Comparison of ENCODE assay signal across 8 cellular contexts in the genomic region with DNA sequence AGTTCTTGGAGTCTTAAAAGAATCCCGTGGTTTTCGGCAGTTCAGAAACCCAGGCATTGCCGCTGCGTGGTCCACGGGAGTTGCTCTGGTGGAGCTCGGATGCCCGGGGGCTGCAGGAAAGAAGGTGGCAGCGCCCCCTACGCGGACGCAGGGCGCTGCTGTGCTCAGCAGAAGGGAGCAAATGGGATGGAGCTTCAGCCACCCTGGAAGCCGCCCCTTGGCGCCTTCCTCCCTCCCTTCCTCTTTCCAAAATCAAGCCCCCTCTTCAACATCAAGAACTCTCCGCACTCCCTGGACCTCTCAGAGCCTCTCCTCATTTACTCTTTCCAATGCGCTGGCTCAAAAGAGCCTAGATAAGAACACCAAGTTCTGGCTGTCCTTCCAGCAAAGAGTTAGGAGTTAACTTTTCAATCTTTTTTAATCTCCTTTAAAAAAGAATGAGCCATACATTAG. TPM values are rescaled to one million over a fixed set of nuclear protein-coding genes. Genes with fewer than 3 reads are reported as not detected.
A peak's percentile ranks its signal among the peaks of the same experiment; 100 is the strongest.
DNase-seq lines count a peak whose midpoint lies in the region; ATAC-seq, FAIRE-seq and TF ChIP-seq lines count a peak whose summit lies in the region.

No MANE protein-coding gene starts in this region.

- no peaks in the 10 kb centered on the region for H3K36me3 ChIP-seq in BLaER1 treated with 17β-estradiol and CSF1 and Interleukin-3, amounts not matched to agents 10 nM and 100 nM
- no peaks in the 10 kb centered on the region for H3K36me3 ChIP-seq in body of pancreas (replicated peaks in 1 of 2; ENCODE audit: insufficient read depth in 1 of 2, low read depth in 2 of 2)
- H3K36me3 ChIP-seq in lung (ENCODE audit: control insufficient read depth in 2 of 2, insufficient read depth in 2 of 2, low read length in 2 of 2) = no peaks in the 10 kb centered on the region
- no peaks in the 10 kb centered on the region for H3K36me3 ChIP-seq in thymus (ENCODE audit: control insufficient read depth, insufficient read depth)

- H3K27ac ChIP-seq in BLaER1 treated with 17β-estradiol and CSF1 and Interleukin-3, amounts not matched to agents 10 nM and 100 nM = peak overlapping the region in 5 of 11 experiments; percentile 40 to 65 (median 43); a peak in 3 of 22 replicates
- H3K27ac ChIP-seq in body of pancreas = no peak overlapping the region
- no peak overlapping the region for H3K27ac ChIP-seq in lung (ENCODE audit: low read depth in 1 of 2, low read length in 1 of 2)
- no peak overlapping the region for H3K27ac ChIP-seq in thymus (ENCODE audit: low read depth)

- WGBS in body of pancreas, 2 donors = 0 to 3% methylated on average over 16 of the region's 16 CpGs
- 1 to 2% methylated on average over 16 of the region's 16 CpGs for WGBS in lung, 2 donors
- under 1% methylated on average over 16 of the region's 16 CpGs for WGBS in thymus

- H3K4me3 ChIP-seq in BLaER1 treated with 17β-estradiol and CSF1 and Interleukin-3, amounts not matched to agents 10 nM and 100 nM = peak overlapping the region; percentile 69 to 80 (median 76)
- peak overlapping the region; percentile 3 to 47 for H3K4me3 ChIP-seq in body of pancreas
- no peak overlapping the region for H3K4me3 ChIP-seq in lung
- H3K4me3 ChIP-seq in thymus (ENCODE audit: low read length) = peak overlapping the region; percentile 47

- H3K27me3 ChIP-seq in BLaER1 treated with 17β-estradiol and CSF1 and Interleukin-3, amounts not matched to agents 10 nM and 100 nM = peaks cover 0 to 20% (median 0%) of the 10 kb centered on the region in 11 experiments; a peak in 8 of 22 replicates
- H3K27me3 ChIP-seq in body of pancreas (no peaks in the 10 kb centered on the region), lung (ENCODE audit: control insufficient read depth, insufficient read depth) (no peaks in the 10 kb centered on the region), thymus (ENCODE audit: control insufficient read depth, insufficient read depth) (peaks cover 31% of the 10 kb centered on the region)

- TF ChIP-seq CTCF in body of pancreas (IDR thresholded peaks at IDR 0.05) = peak in 6 of 7 experiments; percentile 34 to 44 (median 38)
- TF ChIP-seq CTCF in lung (IDR thresholded peaks at IDR 0.05; ENCODE audit: control extremely low read depth, extremely low read depth) = no peak

- peaks cover 7 to 22% (median 18%) of the 10 kb centered on the region in 10 experiments; a peak in 18 of 20 replicates for H3K4me1 ChIP-seq in BLaER1 treated with 17β-estradiol and CSF1 and Interleukin-3, amounts not matched to agents 10 nM and 100 nM
- H3K4me1 ChIP-seq in body of pancreas (peaks cover 33% of the 10 kb centered on the region), lung (ENCODE audit: control insufficient read depth in 2 of 2, insufficient read depth in 2 of 2, low read length in 2 of 2) (peaks cover 0 to 3% of the 10 kb centered on the region in 2 donors), thymus (ENCODE audit: control insufficient read depth, insufficient read depth, low read length) (no peaks in the 10 kb centered on the region)

- H4K20me1 ChIP-seq in BLaER1 treated with 17β-estradiol and CSF1 and Interleukin-3, amounts not matched to agents 10 nM and 100 nM = no peaks in the 10 kb centered on the region

- peak; percentile 68 for DNase-seq in LoVo (ENCODE audit: low spot score)
- peak; percentile 38 to 66 (median 44) for DNase-seq in body of pancreas
- no peak for DNase-seq in lung (ENCODE audit: low spot score)
- no peak for DNase-seq in GM19239 (ENCODE audit: insufficient read length, low spot score)

- peak overlapping the region in 10 of 11 experiments; percentile 66 to 81 (median 77); a peak in 21 of 22 replicates for H3K9ac ChIP-seq in BLaER1 treated with 17β-estradiol and CSF1 and Interleukin-3, amounts not matched to agents 10 nM and 100 nM

- intact Hi-C loops in body of pancreas (cut with DNase I) = no loop called here

- peak; percentile 36 for ATAC-seq in body of pancreas
- peak; percentile 29 for ATAC-seq in lung (ENCODE audit: insufficient read depth, low FRiP score)
- no peak for ATAC-seq in GM19324 (IDR thresholded peaks at IDR 0.05; ENCODE audit: low FRiP score, unreplicated experiment)
- ATAC-seq in esophagus mucosa = no peak

- FAIRE-seq in GM19239 (lab: Jason Lieb, UNC) = no peak

- H3K9me3 ChIP-seq in BLaER1 treated with 17β-estradiol and CSF1 and Interleukin-3, amounts not matched to agents 10 nM and 100 nM (replicated peaks in 1 of 11) = no peaks in the 10 kb centered on the region
- H3K9me3 ChIP-seq in body of pancreas (no peaks in the 10 kb centered on the region), lung (ENCODE audit: control insufficient read depth in 2 of 2, insufficient read depth in 1 of 2, low read length in 1 of 2) (peaks cover 0 to 1% of the 10 kb centered on the region in 2 donors), thymus (ENCODE audit: control insufficient read depth) (no peaks in the 10 kb centered on the region)

- TF ChIP-seq POLR2A in body of pancreas (IDR thresholded peaks at IDR 0.05) = no peak

- H3K4me2 ChIP-seq in BLaER1 treated with 17β-estradiol and CSF1 and Interleukin-3, amounts not matched to agents 10 nM and 100 nM = peak overlapping the region; percentile 95 to 100 (median 99)

RNA-seq across cellular contexts. Expression of gene CHRNA7, which starts 0.9 kb away (rescaled TPM):
- total RNA-seq in body of pancreas (1 to 10 TPM; 2.6 to 4.4 TPM), lung (1 to 10 TPM; 1.6 to 2.7 TPM), esophagus mucosa (0.76 TPM)
- polyA plus RNA-seq in lung (1 to 10 TPM in 1 of 2 donors, under 1 TPM in 1; 0.30 to 1.1 TPM), thymus (1.1 TPM)

Comparison
In these comparisons a context has a peak if more than half of its experiments do, and no peak if none do; other contexts are left out.
1. DNase-seq: peak in LoVo (single experiment) and body of pancreas (4 of 4); none in lung (single experiment) and GM19239 (single experiment).
2. ATAC-seq: peak in body of pancreas (single experiment) and lung (single experiment); none in GM19324 (single experiment) and esophagus mucosa (single experiment).